16 cellular contexts compared by ENCODE assay signal in genomic region chr13:93116809-93117208, GRCh38.
DNase-seq lines count a peak whose midpoint lies in the region; ATAC-seq and TF ChIP-seq lines count a peak whose summit lies in the region.
"Had no signal": no experiment of that assay in that cellular context is flagged by ENCODE, and none has a peak within 500 bp of the region (broad histone marks: within the 10 kb centered on the region; RNA-seq: fewer than 3 reads in every experiment).

No MANE protein-coding gene starts in this region.

- no peak overlapping the region for H2AFZ ChIP-seq in smooth muscle cell (ENCODE audit: low read depth)

- H3K4me1 ChIP-seq in endodermal cell (ENCODE audit: control insufficient read depth, insufficient read depth, low read length) (no peaks in the 10 kb centered on the region), smooth muscle cell (ENCODE audit: low read depth) (no peaks in the 10 kb centered on the region)
- H3K4me1 ChIP-seq: foreskin keratinocyte, right atrium auricular region had no signal

- H3K9ac ChIP-seq in endodermal cell (ENCODE audit: extremely low read depth, low read length, poor library complexity, severe bottlenecking) = no peak overlapping the region
- no peak overlapping the region for H3K9ac ChIP-seq in smooth muscle cell (ENCODE audit: low read depth)

- H3K9me3 Mint-ChIP-seq in endodermal cell = peaks cover 15% of the 10 kb centered on the region

- H3F3A ChIP-seq in smooth muscle cell (ENCODE audit: low read depth) = no peaks in the 10 kb centered on the region

- H3K36me3 ChIP-seq in endodermal cell (ENCODE audit: control insufficient read depth, insufficient read depth, low read length) (no peaks in the 10 kb centered on the region), smooth muscle cell (ENCODE audit: low read depth) (no peaks in the 10 kb centered on the region)
- H3K36me3 ChIP-seq: right atrium auricular region had no signal

- TF ChIP-seq CTCF in endodermal cell (conservative IDR thresholded peaks at IDR 0.05) (peak; percentile 70), smooth muscle cell (IDR thresholded peaks at IDR 0.05; ENCODE audit: borderline replicate concordance, insufficient read depth, poor library complexity, severe bottlenecking) (peak; percentile 22)

- DNase-seq in NOMO-1 treated with DMSO at 0.1 percent for 48 hours (lab: John Stamatoyannopoulos, UW; ENCODE audit: unreplicated experiment) = peak; percentile 0
- no peak for DNase-seq in NOMO-1 treated with dmso at 0.1 percent for 144 hours (lab: John Stamatoyannopoulos, UW; ENCODE audit: unreplicated experiment)
- DNase-seq in NCI-H82 (lab: John Stamatoyannopoulos, UW) = peak; percentile 67
- DNase-seq in endodermal cell = no peak
- DNase-seq in smooth muscle cell (lab: John Stamatoyannopoulos, UW; ENCODE audit: unreplicated experiment) = no peak
- DNase-seq in middle frontal gyrus (ENCODE audit: extremely low spot score, low spot score) = no peak
- no peak for DNase-seq in Right ventricle myocardium superior
- DNase-seq: activated naive CD4-positive, alpha-beta T cell treated with Interleukin-2 at 50 U/mL for 16 hours; H7; NCI-H774; stimulated activated CD4-positive, alpha-beta T cell treated with anti-CD3 and anti-CD28 coated beads, Interleukin-2, amount 100 ng/mL, for 48 hours; trophoblast cell had no signal

- no peaks in the 10 kb centered on the region for H4K20me1 ChIP-seq in smooth muscle cell (ENCODE audit: low read depth)

- H3K36me3 Mint-ChIP-seq in endodermal cell (ENCODE audit: low read depth) = no peaks in the 10 kb centered on the region

- no peak overlapping the region for H3K4me2 ChIP-seq in smooth muscle cell

- H3K9me3 ChIP-seq in endodermal cell (ENCODE audit: control insufficient read depth, low read length) = peaks cover 25% of the 10 kb centered on the region
- H3K9me3 ChIP-seq in smooth muscle cell (replicated peaks; ENCODE audit: low read depth) = no peaks in the 10 kb centered on the region
- H3K9me3 ChIP-seq: right atrium auricular region had no signal

- no peak overlapping the region for H3K27ac Mint-ChIP-seq in endodermal cell

- H3K27me3 ChIP-seq in endodermal cell (ENCODE audit: control insufficient read depth, insufficient read depth, low read length, poor library complexity, severe bottlenecking) (no peaks in the 10 kb centered on the region), smooth muscle cell (ENCODE audit: low read depth) (no peaks in the 10 kb centered on the region)
- H3K27me3 ChIP-seq: foreskin keratinocyte, right atrium auricular region had no signal

- 77% methylated on average over 1 of the region's 1 CpG; no CpG with 5 or more reads in 1 of the 2 experiments for WGBS in endodermal cell (ENCODE audit: insufficient coverage in 1 of 2, insufficient read length in 1 of 2), 2 experiments
- WGBS in smooth muscle cell (ENCODE audit: low lambda C conversion rate) = 77% methylated on average over 1 of the region's 1 CpG

- no peak overlapping the region for H3K27ac ChIP-seq in endodermal cell (ENCODE audit: low read depth, low read length)
- no peak overlapping the region for H3K27ac ChIP-seq in smooth muscle cell (ENCODE audit: low read depth)
- H3K27ac ChIP-seq: foreskin keratinocyte, right atrium auricular region, SK-N-MC had no signal

- intact Hi-C loops in Right ventricle myocardium superior (cut with DNase I) = no loop called here

- no peaks in the 10 kb centered on the region for H3K79me2 ChIP-seq in smooth muscle cell (ENCODE audit: low read depth)

- no peak overlapping the region for H3K4me3 Mint-ChIP-seq in endodermal cell

- H3K4me1 Mint-ChIP-seq in endodermal cell = no peaks in the 10 kb centered on the region

- ATAC-seq in Right ventricle myocardium superior (ENCODE audit: poor library complexity) (no peak), GM21786 (IDR thresholded peaks at IDR 0.05; ENCODE audit: unreplicated experiment) (no peak)
- ATAC-seq: foreskin keratinocyte had no signal

- no peaks in the 10 kb centered on the region for H3K27me3 Mint-ChIP-seq in endodermal cell (ENCODE audit: insufficient read depth)

- H3K4me3 ChIP-seq in endodermal cell (ENCODE audit: low read length) = no peak overlapping the region
- H3K4me3 ChIP-seq in smooth muscle cell = no peak overlapping the region
- H3K4me3 ChIP-seq: right atrium auricular region, SK-N-MC had no signal

Comparison
In these comparisons a context has a peak if more than half of its experiments do, and no peak if none do; other contexts are left out.
1. DNase-seq: peak in NOMO-1 treated with DMSO at 0.1 percent for 48 hours (single experiment) and NCI-H82 (single experiment); none in NOMO-1 treated with dmso at 0.1 percent for 144 hours (single experiment), endodermal cell (single experiment), smooth muscle cell (single experiment), middle frontal gyrus (single experiment) and Right ventricle myocardium superior (single experiment).